8 cellular contexts compared by ENCODE assay signal in the genomic region with DNA sequence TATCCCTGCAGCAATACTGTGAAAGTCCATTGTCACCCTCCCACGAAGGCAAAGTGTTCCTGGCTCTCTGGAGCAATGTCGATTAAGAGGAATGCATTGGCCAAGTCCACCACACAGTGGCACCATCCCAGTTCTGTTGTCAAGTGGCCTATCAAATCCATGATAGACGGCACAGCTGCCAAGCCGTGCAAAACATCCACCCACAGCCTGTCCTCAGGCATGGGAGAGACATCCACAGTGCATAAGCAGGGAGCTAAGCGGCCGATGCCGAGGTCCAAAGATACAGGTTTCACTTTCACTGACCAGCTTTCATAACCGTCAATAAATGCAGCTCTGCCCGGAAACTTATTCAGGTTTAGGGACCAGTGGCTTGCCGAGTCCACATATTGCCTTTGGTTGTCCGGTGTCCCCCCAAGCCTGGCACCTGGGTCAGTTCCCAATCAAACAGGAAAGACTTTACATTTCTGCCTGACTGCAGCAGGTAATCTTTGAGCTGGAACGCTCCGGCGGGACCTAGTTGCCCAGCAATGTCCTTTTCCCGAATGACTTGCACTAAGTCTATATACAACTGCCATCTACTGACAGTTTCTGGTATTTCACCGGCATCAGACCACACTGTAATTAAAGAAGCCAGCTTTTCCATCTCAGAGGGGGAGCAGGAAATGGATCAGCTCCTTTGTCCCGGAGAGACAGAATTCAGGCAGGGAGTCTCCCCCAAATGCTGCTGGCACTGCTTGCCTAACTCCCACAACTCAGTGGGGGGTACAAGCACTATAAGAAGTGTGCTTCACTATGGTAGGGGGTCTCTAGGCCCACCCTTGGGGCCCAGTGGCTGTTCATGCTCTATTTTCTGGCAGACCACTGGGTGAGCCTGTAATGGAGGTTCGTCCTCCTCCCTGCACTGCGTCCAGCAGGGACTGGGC. TPM values are rescaled to one million over a fixed set of nuclear protein-coding genes. Genes with fewer than 3 reads are reported as not detected.
DNase-seq lines count a peak whose midpoint lies in the region; ATAC-seq lines count a peak whose summit lies in the region.

No MANE protein-coding gene starts in this region.

- peak overlapping the region; percentile 83 for H3K27ac Mint-ChIP-seq in activated CD4-positive, alpha-beta T cell treated with anti-CD3 and anti-CD28 coated beads, Interleukin-2, amount 10 ng/mL, durations not matched to agents 7 days and 5 days

- CTCF ChIA-PET in activated CD4-positive, alpha-beta T cell treated with anti-CD3 and anti-CD28 coated beads, Interleukin-2, amount 10 ng/mL, durations not matched to agents 7 days and 5 days (lab: Charles Lee): interaction anchor here (0.7 to 4.0 kb wide), 17 partner anchors 8 to 475 kb away, joined by 3 to 20 read pairs (median 3); partner anchors contain the start of genes ZKSCAN8 and ZSCAN31

- POLR2A ChIA-PET in activated CD4-positive, alpha-beta T cell treated with anti-CD3 and anti-CD28 coated beads, Interleukin-2, amount 10 ng/mL, durations not matched to agents 7 days and 5 days (lab: Charles Lee): interaction anchor here (0.7 kb wide), 1 partner anchor 252 kb away, joined by 3 read pairs; no protein-coding TSS in a partner anchor

- DNase-seq in 8988T (peak; percentile 27), NCI-H524 (lab: John Stamatoyannopoulos, UW) (peak; percentile 72 to 85), dermis blood vessel endothelial cell (peak; percentile 96), left colon (peak; percentile 78 to 82)
- DNase-seq in activated CD4-positive, alpha-beta T cell treated with anti-CD3 and anti-CD28 coated beads, Interleukin-2, amount 10 ng/mL, durations not matched to agents 7 days and 5 days: peak; percentile 81
- peak in 3 of 4 experiments; percentile 38 to 45 (median 41) for DNase-seq in stimulated activated CD4-positive, alpha-beta T cell treated with anti-CD3 and anti-CD28 coated beads, Interleukin-1b, Interleukin-23, amount 100 ng/mL, for 24 hours (ENCODE audit: low read depth in 4 of 4, low spot score in 1 of 4)

- peak overlapping the region; percentile 85 for H3K4me3 Mint-ChIP-seq in activated CD4-positive, alpha-beta T cell treated with anti-CD3 and anti-CD28 coated beads, Interleukin-2, amount 10 ng/mL, durations not matched to agents 7 days and 5 days

- H3K27me3 Mint-ChIP-seq in activated CD4-positive, alpha-beta T cell treated with anti-CD3 and anti-CD28 coated beads, Interleukin-2, amount 10 ng/mL, durations not matched to agents 7 days and 5 days: no peaks in the 10 kb centered on the region

- intact Hi-C loops in left colon (cut with DNase I, micrococcal nuclease): loop anchor here in 1 of 2 donors (10.0 kb wide), 1 partner anchor 91 kb away; the partner anchor contains the start of gene ZSCAN26

- peaks cover 18% of the 10 kb centered on the region for H3K36me3 Mint-ChIP-seq in activated CD4-positive, alpha-beta T cell treated with anti-CD3 and anti-CD28 coated beads, Interleukin-2, amount 10 ng/mL, durations not matched to agents 7 days and 5 days (ENCODE audit: low read depth)

- ATAC-seq in GM18502 (IDR thresholded peaks at IDR 0.05; ENCODE audit: poor library complexity, unreplicated experiment): peak; percentile 67
- peak; percentile 74 for ATAC-seq in HG03439 (IDR thresholded peaks at IDR 0.05; ENCODE audit: unreplicated experiment)
- peak; percentile 85 for ATAC-seq in left colon

- peaks cover 3% of the 10 kb centered on the region for H3K9me3 Mint-ChIP-seq in activated CD4-positive, alpha-beta T cell treated with anti-CD3 and anti-CD28 coated beads, Interleukin-2, amount 10 ng/mL, durations not matched to agents 7 days and 5 days

- H3K4me1 Mint-ChIP-seq in activated CD4-positive, alpha-beta T cell treated with anti-CD3 and anti-CD28 coated beads, Interleukin-2, amount 10 ng/mL, durations not matched to agents 7 days and 5 days: peaks cover 34% of the 10 kb centered on the region

RNA-seq across cellular contexts. Expression of gene ZKSCAN3, which starts 6.3 kb away (rescaled TPM):
- total RNA-seq in activated CD4-positive, alpha-beta T cell treated with anti-CD3 and anti-CD28 coated beads, Interleukin-2, amount 10 ng/mL, durations not matched to agents 7 days and 5 days: 1 to 10 TPM; 6.2 to 7.0 TPM
- total RNA-seq in dermis blood vessel endothelial cell (6.3 and 9.7 TPM in 2 replicates), left colon (1 to 10 TPM; 3.2 to 6.2 TPM)

RNA-seq across cellular contexts. Expression of gene ZSCAN31, which starts 20.1 kb away (rescaled TPM):
- total RNA-seq in activated CD4-positive, alpha-beta T cell treated with anti-CD3 and anti-CD28 coated beads, Interleukin-2, amount 10 ng/mL, durations not matched to agents 7 days and 5 days: under 1 TPM; 0.37 to 0.56 TPM
- total RNA-seq in dermis blood vessel endothelial cell (25.7 and 40.6 TPM in 2 replicates), left colon (10 to 100 TPM in 1 of 2 donors, 1 to 10 TPM in 1; 8.6 to 10.2 TPM)

RNA-seq across cellular contexts. Expression of gene ZSCAN12, which starts 43.5 kb away (rescaled TPM):
- 1 to 10 TPM; 7.5 to 8.3 TPM for total RNA-seq in activated CD4-positive, alpha-beta T cell treated with anti-CD3 and anti-CD28 coated beads, Interleukin-2, amount 10 ng/mL, durations not matched to agents 7 days and 5 days
- total RNA-seq in dermis blood vessel endothelial cell (5.1 and 5.6 TPM in 2 replicates), left colon (1 to 10 TPM; 4.9 to 5.1 TPM)

Comparison
In these comparisons a context has a peak if more than half of its experiments do, and no peak if none do; other contexts are left out.
1. Peak in every context shown above with its lines: DNase-seq and ATAC-seq.
2. DNase-seq: peak in every context shown above with its lines; median percentile 96 in dermis blood vessel endothelial cell; 81 in activated CD4-positive, alpha-beta T cell treated with anti-CD3 and anti-CD28 coated beads, Interleukin-2, amount 10 ng/mL, durations not matched to agents 7 days and 5 days; 80 in left colon; 78 in NCI-H524; 41 in stimulated activated CD4-positive, alpha-beta T cell treated with anti-CD3 and anti-CD28 coated beads, Interleukin-1b, Interleukin-23, amount 100 ng/mL, for 24 hours; 27 in 8988T.
3. RNA of gene ZSCAN31, which starts 20.1 kb away (total RNA-seq): 25.7 to 40.6 TPM in dermis blood vessel endothelial cell and 8.6 to 10.2 TPM in left colon; 0.37 to 0.56 TPM in activated CD4-positive, alpha-beta T cell treated with anti-CD3 and anti-CD28 coated beads, Interleukin-2, amount 10 ng/mL, durations not matched to agents 7 days and 5 days; every median in the first group is over 4 times any median in the second.